1 cellular context compared by ENCODE assay signal in the genomic region with DNA sequence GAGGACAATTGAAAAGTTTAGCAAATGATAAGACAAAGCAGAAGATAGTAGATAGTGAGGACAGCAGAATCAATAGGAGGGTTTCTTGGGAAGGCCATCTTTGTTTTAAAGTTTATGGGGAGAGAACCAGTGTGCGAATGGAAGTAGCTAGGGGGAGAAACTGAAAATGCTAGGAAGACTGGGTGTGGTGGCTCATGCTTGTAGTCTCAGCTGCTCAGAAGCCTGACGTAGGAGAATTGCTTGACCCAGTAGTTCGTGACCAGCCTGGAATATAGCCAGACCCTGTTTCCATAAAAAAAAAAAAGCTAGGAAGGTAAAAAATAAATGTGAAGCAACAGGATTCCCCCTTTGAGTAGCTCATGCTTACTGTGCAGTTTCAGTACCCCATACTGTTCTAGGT.
TF ChIP-seq lines count a peak whose summit lies in the region.

No MANE protein-coding gene starts in this region.

TF ChIP-seq in HepG2, 621 proteins besides CTCF, POLR2A, EP300 and RAD21:
- TF ChIP-seq ZNF333 (CRISPR knock-in tag; IDR thresholded peaks at IDR 0.05; ENCODE audit: borderline replicate concordance) (no peak), ZNF432 (CRISPR knock-in tag; IDR thresholded peaks at IDR 0.05; ENCODE audit: borderline replicate concordance) (no peak), MAFK (conservative IDR thresholded peaks at IDR 0.05 in 1 of 2, IDR thresholded peaks at IDR 0.05 in 1 of 2; ENCODE audit: low read length in 2 of 2) (peak in 1 of 2 experiments; percentile 4; a peak in 1 of 4 replicates), PHF20 (CRISPR knock-in tag; IDR thresholded peaks at IDR 0.05) (no peak)
